ENCODE assay signal across 1 cellular context in genomic region chr15:40506964-40507571, GRCh38.
TF ChIP-seq lines count a peak whose summit lies in the region.

No MANE protein-coding gene starts in this region.

TF ChIP-seq in HEK293, 187 proteins besides CTCF, POLR2A, EP300 and RAD21 (continued from another document and continues in another):
- no peak for TF ChIP-seq KLF17 (tag by site-specific recombination; IDR thresholded peaks at IDR 0.05)
- no peak for TF ChIP-seq ZNF391 (tag by site-specific recombination; IDR thresholded peaks at IDR 0.05; ENCODE audit: borderline replicate concordance, low read depth)
- no peak for TF ChIP-seq ZNF549 (tag by site-specific recombination; IDR thresholded peaks at IDR 0.05)
- TF ChIP-seq SALL2 (tag by site-specific recombination; IDR thresholded peaks at IDR 0.05; ENCODE audit: borderline replicate concordance): no peak
- TF ChIP-seq KLF10 (tag by site-specific recombination; IDR thresholded peaks at IDR 0.05): no peak
- no peak for TF ChIP-seq ZNF292 (tag by site-specific recombination; IDR thresholded peaks at IDR 0.05; ENCODE audit: borderline replicate concordance, low read depth)
- TF ChIP-seq ZNF776 (tag by site-specific recombination; IDR thresholded peaks at IDR 0.05; ENCODE audit: borderline replicate concordance): no peak
- no peak for TF ChIP-seq KLF7 (tag by site-specific recombination; IDR thresholded peaks at IDR 0.05; ENCODE audit: borderline replicate concordance)
- no peak for TF ChIP-seq ZNF670 (tag by site-specific recombination; IDR thresholded peaks at IDR 0.05; ENCODE audit: low read depth)
- TF ChIP-seq ZBTB11 (tag by site-specific recombination; conservative IDR thresholded peaks at IDR 0.05; ENCODE audit: low read depth): no peak
- TF ChIP-seq ZBTB20 (tag by site-specific recombination; IDR thresholded peaks at IDR 0.05): peak; percentile 80
- TF ChIP-seq ZFHX2 (tag by site-specific recombination; conservative IDR thresholded peaks at IDR 0.05): no peak
- TF ChIP-seq ZNF513 (tag by site-specific recombination; IDR thresholded peaks at IDR 0.05): no peak
- peak; percentile 87 for TF ChIP-seq ZNF341 (tag by site-specific recombination; IDR thresholded peaks at IDR 0.05; ENCODE audit: low read depth)
- TF ChIP-seq ZNF660 (tag by site-specific recombination; IDR thresholded peaks at IDR 0.05): no peak
- TF ChIP-seq SCRT1 (tag by site-specific recombination; IDR thresholded peaks at IDR 0.05; ENCODE audit: borderline replicate concordance): no peak
- no peak for TF ChIP-seq ZNF266 (tag by site-specific recombination; IDR thresholded peaks at IDR 0.05; ENCODE audit: low read depth)
- no peak for TF ChIP-seq ZBTB1 (tag by site-specific recombination; IDR thresholded peaks at IDR 0.05)
- TF ChIP-seq ZFP41 (tag by site-specific recombination; IDR thresholded peaks at IDR 0.05; ENCODE audit: borderline replicate concordance): no peak
- no peak for TF ChIP-seq ZNF624 (tag by site-specific recombination; IDR thresholded peaks at IDR 0.05)
- TF ChIP-seq ZNF544 (tag by site-specific recombination; IDR thresholded peaks at IDR 0.05): no peak
- TF ChIP-seq ZNF335 (tag by site-specific recombination; conservative IDR thresholded peaks at IDR 0.05): peak; percentile 88
- no peak for TF ChIP-seq ZNF148 (tag by site-specific recombination; IDR thresholded peaks at IDR 0.05; ENCODE audit: borderline replicate concordance)
- TF ChIP-seq ZSCAN30 (tag by site-specific recombination; IDR thresholded peaks at IDR 0.05): no peak
- TF ChIP-seq ZBTB17 (tag by site-specific recombination; IDR thresholded peaks at IDR 0.05): peak; percentile 34; the same call in 1 of the 2 replicates
- TF ChIP-seq ZNF16 (tag by site-specific recombination; IDR thresholded peaks at IDR 0.05; ENCODE audit: low read depth): no peak
- TF ChIP-seq ZNF221 (tag by site-specific recombination; IDR thresholded peaks at IDR 0.05; ENCODE audit: borderline replicate concordance): no peak
- TF ChIP-seq REPIN1 (tag by site-specific recombination; IDR thresholded peaks at IDR 0.05; ENCODE audit: low read depth): no peak
- TF ChIP-seq ZNF626 (tag by site-specific recombination; IDR thresholded peaks at IDR 0.05): no peak
- no peak for TF ChIP-seq TSHZ1 (tag by site-specific recombination; IDR thresholded peaks at IDR 0.05; ENCODE audit: borderline replicate concordance)
- peak; percentile 98 for TF ChIP-seq ZNF600 (tag by site-specific recombination; IDR thresholded peaks at IDR 0.05)
- TF ChIP-seq ZNF629 (tag by site-specific recombination; IDR thresholded peaks at IDR 0.05): no peak
- TF ChIP-seq ZNF654 (tag by site-specific recombination; IDR thresholded peaks at IDR 0.05; ENCODE audit: low read depth): peak; percentile 41
- TF ChIP-seq OVOL3 (tag by site-specific recombination; IDR thresholded peaks at IDR 0.05): no peak
- no peak for TF ChIP-seq ZNF501 (tag by site-specific recombination; IDR thresholded peaks at IDR 0.05)
- TF ChIP-seq ZSCAN18 (tag by site-specific recombination; IDR thresholded peaks at IDR 0.05): no peak
- TF ChIP-seq ZNF664 (tag by site-specific recombination; IDR thresholded peaks at IDR 0.05): no peak
- peak; percentile 43; the same call in 1 of the 2 replicates for TF ChIP-seq ZNF610 (tag by site-specific recombination; IDR thresholded peaks at IDR 0.05; ENCODE audit: borderline replicate concordance)
- no peak for TF ChIP-seq HIC1 (tag by site-specific recombination; IDR thresholded peaks at IDR 0.05)
- TF ChIP-seq ZFP3 (tag by site-specific recombination; IDR thresholded peaks at IDR 0.05; ENCODE audit: low read depth): no peak
- no peak for TF ChIP-seq BCL11A (tag by site-specific recombination; IDR thresholded peaks at IDR 0.05; ENCODE audit: low read depth)
- no peak for TF ChIP-seq ZFP37 (tag by site-specific recombination; IDR thresholded peaks at IDR 0.05)
- no peak for TF ChIP-seq ZNF112 (tag by site-specific recombination; IDR thresholded peaks at IDR 0.05)
- no peak for TF ChIP-seq SETDB1 (IDR thresholded peaks at IDR 0.05; ENCODE audit: insufficient read length, low read length)
- no peak for TF ChIP-seq ZNF211 (tag by site-specific recombination; IDR thresholded peaks at IDR 0.05; ENCODE audit: low read depth)
- TF ChIP-seq ZNF488 (tag by site-specific recombination; IDR thresholded peaks at IDR 0.05): no peak
- no peak for TF ChIP-seq GLI4 (tag by site-specific recombination; IDR thresholded peaks at IDR 0.05)
- no peak; the same call in 1 of the 2 replicates for TF ChIP-seq ZEB2 (tag by site-specific recombination; IDR thresholded peaks at IDR 0.05)
- no peak for TF ChIP-seq ZNF354C (tag by site-specific recombination; IDR thresholded peaks at IDR 0.05; ENCODE audit: borderline replicate concordance, low read depth)
- TF ChIP-seq ZBTB21 (tag by site-specific recombination; IDR thresholded peaks at IDR 0.05): no peak
- no peak; the same call in 1 of the 2 replicates for TF ChIP-seq KLF1 (tag by site-specific recombination; IDR thresholded peaks at IDR 0.05)
- TF ChIP-seq ZNF521 (tag by site-specific recombination; IDR thresholded peaks at IDR 0.05): no peak
- TF ChIP-seq ZNF10 (tag by site-specific recombination; IDR thresholded peaks at IDR 0.05): no peak
- no peak for TF ChIP-seq ZNF426 (tag by site-specific recombination; IDR thresholded peaks at IDR 0.05)
- no peak for TF ChIP-seq ZSCAN23 (tag by site-specific recombination; IDR thresholded peaks at IDR 0.05)
